ENCODE assay signal across 10 cellular contexts in the genomic region with DNA sequence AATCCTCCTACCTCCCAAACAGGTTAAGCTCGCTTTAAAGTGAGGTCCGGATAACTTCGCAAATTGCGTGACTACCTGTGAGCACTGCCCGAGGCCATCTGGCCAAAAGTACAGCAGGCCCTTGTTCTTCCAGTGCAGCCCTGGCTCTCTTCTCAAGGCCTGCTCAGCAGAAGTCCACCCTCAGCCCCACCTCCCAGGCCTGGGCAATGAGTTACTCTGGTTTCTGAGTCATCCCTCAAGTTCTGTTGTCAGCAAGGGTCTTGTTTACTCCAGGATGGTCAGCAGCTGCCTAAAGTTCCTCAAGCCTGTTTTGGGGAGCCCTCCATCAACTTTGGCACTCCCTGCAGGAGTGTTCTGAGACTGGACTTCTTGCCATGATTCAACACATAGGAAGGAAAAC.
DNase-seq lines count a peak whose midpoint lies in the region; ATAC-seq and TF ChIP-seq lines count a peak whose summit lies in the region.
"Had no signal": no experiment of that assay in that cellular context is flagged by ENCODE, and none has a peak within 500 bp of the region (broad histone marks: within the 10 kb centered on the region; RNA-seq: fewer than 3 reads in every experiment).

No MANE protein-coding gene starts in this region.

- H4K20me1 ChIP-seq in osteoblast (ENCODE audit: insufficient read depth, low read length) = peaks cover 28% of the 10 kb centered on the region

- H3K4me1 ChIP-seq in SJSA1 (replicated peaks) (peaks cover 32% of the 10 kb centered on the region), osteoblast (ENCODE audit: insufficient read depth, low read length) (peaks cover 24% of the 10 kb centered on the region)

- peaks cover 54% of the 10 kb centered on the region for H3K79me2 ChIP-seq in osteoblast (ENCODE audit: insufficient read depth, low read length)

- no peak overlapping the region for H3K4me3 ChIP-seq in AG10803 (ENCODE audit: low read length)
- no peak overlapping the region for H3K4me3 ChIP-seq in SJSA1
- H3K4me3 ChIP-seq in osteoblast (ENCODE audit: insufficient read depth, low read length) = no peak overlapping the region
- H3K4me3 ChIP-seq: right lobe of liver, testis had no signal

- no peak overlapping the region for H3K4me2 ChIP-seq in osteoblast (ENCODE audit: insufficient read depth, low read length)

- DNase-seq in AG10803 (ENCODE audit: low read depth) (peak; percentile 93), SJSA1 (ENCODE audit: low read depth in 1 of 2, low spot score in 2 of 2) (peak; percentile 70 to 83), fibroblast of peridontal ligament (ENCODE audit: extremely low read depth) (peak; percentile 96), osteoblast (ENCODE audit: insufficient read length, low spot score, missing footprints) (peak; percentile 92), NAMALWA (ENCODE audit: low spot score) (no peak), NCI-H2081 treated with DMSO at 0.1 percent for 48 hours (lab: John Stamatoyannopoulos, UW) (no peak)
- DNase-seq: right lobe of liver, testis had no signal

- no peak overlapping the region for H2AFZ ChIP-seq in osteoblast (ENCODE audit: low read length)

- ATAC-seq in HG02885 (IDR thresholded peaks at IDR 0.05; ENCODE audit: poor library complexity, unreplicated experiment) (no peak), HG02852 (IDR thresholded peaks at IDR 0.05; ENCODE audit: unreplicated experiment) (no peak)

- peaks cover 95% of the 10 kb centered on the region for H3K36me3 ChIP-seq in SJSA1
- H3K36me3 ChIP-seq in osteoblast (ENCODE audit: insufficient read depth, low read length) = peaks cover 75% of the 10 kb centered on the region

- peak overlapping the region; percentile 25; the same call in 1 of the 2 replicates for H3K27ac ChIP-seq in SJSA1
- peak overlapping the region; percentile 63 for H3K27ac ChIP-seq in osteoblast (ENCODE audit: low read depth, low read length)
- H3K27ac ChIP-seq: right lobe of liver, testis had no signal

- H3K9me3 ChIP-seq in SJSA1 (replicated peaks) (no peaks in the 10 kb centered on the region), osteoblast (ENCODE audit: low read depth, low read length) (no peaks in the 10 kb centered on the region)
- H3K9me3 ChIP-seq: right lobe of liver, testis had no signal

- H3K27me3 ChIP-seq in SJSA1 (replicated peaks) = no peaks in the 10 kb centered on the region
- H3K27me3 ChIP-seq in osteoblast (ENCODE audit: insufficient read depth, low read length) = no peaks in the 10 kb centered on the region
- H3K27me3 ChIP-seq: right lobe of liver, testis had no signal

- no peak for TF ChIP-seq CTCF in AG10803 (conservative IDR thresholded peaks at IDR 0.05; ENCODE audit: low read length)
- no peak for TF ChIP-seq CTCF in osteoblast (IDR thresholded peaks at IDR 0.05; ENCODE audit: extremely low read depth, low read depth, low read length)

Comparison
In these comparisons a context has a peak if more than half of its experiments do, and no peak if none do; other contexts are left out.
1. DNase-seq: peak in AG10803 (single experiment), SJSA1 (2 of 2), fibroblast of peridontal ligament (single experiment) and osteoblast (single experiment); none in NAMALWA (single experiment) and NCI-H2081 treated with DMSO at 0.1 percent for 48 hours (single experiment).